In the genomic region with DNA sequence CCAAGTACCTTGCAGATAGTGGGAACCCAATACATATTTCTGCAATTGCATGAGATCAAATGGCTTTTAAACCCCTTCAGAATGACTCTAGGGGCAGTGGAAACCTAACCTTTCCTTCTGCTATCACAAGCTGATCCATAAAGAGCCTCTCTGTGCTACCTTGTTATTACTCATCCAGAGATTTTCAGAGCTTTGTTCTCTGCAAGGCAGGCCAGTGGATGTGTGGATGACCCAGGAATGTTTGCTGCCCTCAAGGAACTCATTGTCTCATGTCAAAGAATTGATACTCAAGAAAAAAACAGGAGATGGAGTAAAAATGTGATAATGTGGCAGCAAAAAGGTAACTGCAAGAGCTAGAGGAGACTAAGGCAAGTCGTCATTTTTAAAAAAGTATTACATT, we compare ENCODE assay signal across 15 cellular contexts.
DNase-seq lines count a peak whose midpoint lies in the region; ATAC-seq, FAIRE-seq and TF ChIP-seq lines count a peak whose summit lies in the region.
"Had no signal": no experiment of that assay in that cellular context is flagged by ENCODE, and none has a peak within 500 bp of the region (broad histone marks: within the 10 kb centered on the region; RNA-seq: fewer than 3 reads in every experiment).

No MANE protein-coding gene starts in this region.

- TF ChIP-seq CTCF in PC-3 (conservative IDR thresholded peaks at IDR 0.05; ENCODE audit: low read depth, low read length) (no peak), right lobe of liver (IDR thresholded peaks at IDR 0.05) (no peak), HepG2 (CRISPR knock-in tag; IDR thresholded peaks at IDR 0.05) (no peak), left lung (IDR thresholded peaks at IDR 0.05) (no peak)

- POLR2A ChIA-PET in PC-3 (lab: Charles Lee; ENCODE audit: unreplicated experiment) = interaction anchor here (0.5 kb wide), 1 partner anchor 927 kb away, joined by 4 read pairs; no protein-coding TSS in a partner anchor
- POLR2A ChIA-PET in HepG2 (lab: Yijun Ruan, JAX) = no interaction called here

- H2AFZ ChIP-seq in PC-3 (ENCODE audit: low read length) (no peak overlapping the region), HepG2 (ENCODE audit: low read length) (no peak overlapping the region)

- H3K27ac ChIP-seq in PC-3 (ENCODE audit: low read length) (no peak overlapping the region), right lobe of liver (no peak overlapping the region), HepG2 (ENCODE audit: extremely low read length, insufficient read depth, low read length) (no peak overlapping the region), left lung (no peak overlapping the region)
- H3K27ac ChIP-seq: BLaER1 had no signal

- DNase-seq in HCEC 1CT (peak; percentile 39), PC-3 (peak; percentile 51), iris pigment epithelial cell (ENCODE audit: low read depth) (peak; percentile 25), right lobe of liver (no peak), HepG2 (ENCODE audit: low spot score) (no peak), left lung (no peak)
- no peak for DNase-seq in activated CD4-positive, alpha-beta T cell treated with anti-CD3 and anti-CD28 coated beads, Interleukin-2, amount 50 U/mL, for 1 hour
- DNase-seq: CD8-positive, alpha-beta T cell; MM.1S; NCI-H1105 treated with DMSO at 0.1 percent for 48 hours; NCI-H2029; NCI-H524 had no signal

- ATAC-seq in PC-3 (0 out of 2 replicates have a peak, but pooled peaks have one; percentile 18), right lobe of liver (no peak), HepG2 (no peak), left lung (no peak)
- ATAC-seq: CD8-positive, alpha-beta T cell; Panc1; Right ventricle myocardium inferior had no signal

- H3K27me3 ChIP-seq in PC-3 (ENCODE audit: low read length) = no peaks in the 10 kb centered on the region
- no peaks in the 10 kb centered on the region for H3K27me3 ChIP-seq in right lobe of liver
- no peaks in the 10 kb centered on the region; a peak in 1 of 5 replicates for H3K27me3 ChIP-seq in HepG2 (ENCODE audit: control insufficient read depth in 1 of 2, insufficient read depth in 2 of 2, low read length in 2 of 2)
- no peaks in the 10 kb centered on the region for H3K27me3 ChIP-seq in left lung
- H3K27me3 ChIP-seq: BLaER1 had no signal

- TF ChIP-seq RAD21 in HepG2 (CRISPR knock-in tag; IDR thresholded peaks at IDR 0.05) = no peak

- in situ Hi-C loops in HepG2 (cut with HindIII; ENCODE audit: extremely low pct_ligation_motif_present, low pct_unique_long_range_greater_than_20kb) = no loop called here

- intact Hi-C loops in PC-3 (cut with micrococcal nuclease) (no loop called here), right lobe of liver (cut with DNase I) (no loop called here), HepG2 (cut with micrococcal nuclease; ENCODE audit: unreplicated experiment) (no loop called here), left lung (cut with DNase I) (no loop called here)

- WGBS in right lobe of liver (ENCODE audit: insufficient coverage, low coverage, low lambda C conversion rate, missing lambda C conversion rate) = 63% methylated on average over 1 of the region's 1 CpG
- 6% methylated on average over 1 of the region's 1 CpG for WGBS in HepG2 (ENCODE audit: low lambda C conversion rate)

- H3K4me2 ChIP-seq in PC-3 (ENCODE audit: low read length) (no peak overlapping the region), HepG2 (ENCODE audit: low read depth, low read length) (no peak overlapping the region)
- H3K4me2 ChIP-seq: BLaER1 had no signal

- H3K9ac ChIP-seq in PC-3 (ENCODE audit: low read length) (no peak overlapping the region), HepG2 (ENCODE audit: insufficient read depth, low read depth, low read length) (no peak overlapping the region)
- H3K9ac ChIP-seq: BLaER1 had no signal

- H3K79me2 ChIP-seq in PC-3 (ENCODE audit: low read length) (no peaks in the 10 kb centered on the region), HepG2 (ENCODE audit: insufficient read depth, low read length) (no peaks in the 10 kb centered on the region)

- H3K4me3 ChIP-seq in PC-3 (ENCODE audit: low read length) = no peak overlapping the region
- H3K4me3 ChIP-seq in right lobe of liver = no peak overlapping the region
- H3K4me3 ChIP-seq in HepG2 (replicated peaks in 1 of 3; ENCODE audit: insufficient read depth in 1 of 3, low read depth in 2 of 3, low read length in 3 of 3) = no peak overlapping the region
- H3K4me3 ChIP-seq in left lung = no peak overlapping the region
- H3K4me3 ChIP-seq: BLaER1 had no signal

- BruUV-seq in PC-3 (replicated peaks; lab: Mats Ljungman, UMichigan) (no TSS peak), HepG2 (replicated peaks; lab: Mats Ljungman, UMichigan) (no TSS peak)

- H3K4me1 ChIP-seq in PC-3 (ENCODE audit: insufficient read depth, low read length) (peaks cover 33% of the 10 kb centered on the region), right lobe of liver (no peaks in the 10 kb centered on the region), HepG2 (ENCODE audit: insufficient read depth, low read length) (no peaks in the 10 kb centered on the region), left lung (no peaks in the 10 kb centered on the region)
- H3K4me1 ChIP-seq: BLaER1 had no signal

- H3K9me2 ChIP-seq in PC-3 (replicated peaks; ENCODE audit: low read length) = no peaks in the 10 kb centered on the region

- CTCF ChIA-PET in PC-3 (lab: Charles Lee) (no interaction called here), HepG2 (lab: Yijun Ruan, JAX; ENCODE audit: low intra/inter-chr PET ratio, low total read pairs) (no interaction called here)

- H4K20me1 ChIP-seq in PC-3 (ENCODE audit: low read length) (no peaks in the 10 kb centered on the region), HepG2 (ENCODE audit: insufficient read depth, low read length) (no peaks in the 10 kb centered on the region)
- H4K20me1 ChIP-seq: BLaER1 had no signal

- TF ChIP-seq EP300 in HepG2 (IDR thresholded peaks at IDR 0.05; ENCODE audit: low read depth in 2 of 2, low read length in 2 of 2) (no peak), HepG2 (CRISPR knock-in tag; IDR thresholded peaks at IDR 0.05; ENCODE audit: borderline replicate concordance) (no peak)

- TF ChIP-seq POLR2A in right lobe of liver (IDR thresholded peaks at IDR 0.05) = no peak
- TF ChIP-seq POLR2A in HepG2 (IDR thresholded peaks at IDR 0.05; ENCODE audit: insufficient read depth in 1 of 2, low read depth in 2 of 2, low read length in 2 of 2) = no peak

- FAIRE-seq in HepG2 (lab: Jason Lieb, UNC) = no peak

- H3K9me3 ChIP-seq in PC-3 (ENCODE audit: low read length) (no peaks in the 10 kb centered on the region), right lobe of liver (no peaks in the 10 kb centered on the region), HepG2 (ENCODE audit: low read length) (no peaks in the 10 kb centered on the region), left lung (no peaks in the 10 kb centered on the region)
- H3K9me3 ChIP-seq: BLaER1 had no signal

- H3K36me3 ChIP-seq in PC-3 (ENCODE audit: low read depth, low read length) = no peaks in the 10 kb centered on the region
- H3K36me3 ChIP-seq in right lobe of liver = no peaks in the 10 kb centered on the region
- no peaks in the 10 kb centered on the region for H3K36me3 ChIP-seq in HepG2 (replicated peaks in 1 of 2; ENCODE audit: control insufficient read depth in 1 of 2, insufficient read depth in 2 of 2, low read length in 2 of 2)
- H3K36me3 ChIP-seq in left lung = no peaks in the 10 kb centered on the region
- H3K36me3 ChIP-seq: BLaER1 had no signal

- H3F3A ChIP-seq in PC-3 (ENCODE audit: low read length, unreplicated experiment) = no peaks in the 10 kb centered on the region

TF ChIP-seq in HepG2, 621 proteins besides CTCF, POLR2A, EP300 and RAD21:
- no peak for TF ChIP-seq NFRKB (IDR thresholded peaks at IDR 0.05)
- no peak for TF ChIP-seq ZNF709 (CRISPR knock-in tag; IDR thresholded peaks at IDR 0.05)
- TF ChIP-seq JUNB (CRISPR knock-in tag; IDR thresholded peaks at IDR 0.05; ENCODE audit: borderline replicate concordance) = no peak
- TF ChIP-seq, protein P1, sequence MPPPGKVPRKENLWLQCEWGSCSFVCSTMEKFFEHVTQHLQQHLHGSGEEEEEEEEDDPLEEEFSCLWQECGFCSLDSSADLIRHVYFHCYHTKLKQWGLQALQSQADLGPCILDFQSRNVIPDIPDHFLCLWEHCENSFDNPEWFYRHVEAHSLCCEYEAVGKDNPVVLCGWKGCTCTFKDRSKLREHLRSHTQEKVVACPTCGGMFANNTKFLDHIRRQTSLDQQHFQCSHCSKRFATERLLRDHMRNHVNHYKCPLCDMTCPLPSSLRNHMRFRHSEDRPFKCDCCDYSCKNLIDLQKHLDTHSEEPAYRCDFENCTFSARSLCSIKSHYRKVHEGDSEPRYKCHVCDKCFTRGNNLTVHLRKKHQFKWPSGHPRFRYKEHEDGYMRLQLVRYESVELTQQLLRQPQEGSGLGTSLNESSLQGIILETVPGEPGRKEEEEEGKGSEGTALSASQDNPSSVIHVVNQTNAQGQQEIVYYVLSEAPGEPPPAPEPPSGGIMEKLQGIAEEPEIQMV (CRISPR knock-in tag; IDR thresholded peaks at IDR 0.05; ENCODE audit: low read depth) = no peak
- TF ChIP-seq ZNF780A (CRISPR knock-in tag; IDR thresholded peaks at IDR 0.05) = no peak
- no peak for TF ChIP-seq CENPT (CRISPR knock-in tag; IDR thresholded peaks at IDR 0.05; ENCODE audit: low read depth)
- TF ChIP-seq, protein P2, sequence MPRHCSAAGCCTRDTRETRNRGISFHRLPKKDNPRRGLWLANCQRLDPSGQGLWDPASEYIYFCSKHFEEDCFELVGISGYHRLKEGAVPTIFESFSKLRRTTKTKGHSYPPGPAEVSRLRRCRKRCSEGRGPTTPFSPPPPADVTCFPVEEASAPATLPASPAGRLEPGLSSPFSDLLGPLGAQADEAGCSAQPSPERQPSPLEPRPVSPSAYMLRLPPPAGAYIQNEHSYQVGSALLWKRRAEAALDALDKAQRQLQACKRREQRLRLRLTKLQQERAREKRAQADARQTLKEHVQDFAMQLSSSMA (CRISPR knock-in tag; IDR thresholded peaks at IDR 0.05) = no peak
- TF ChIP-seq ZNF546 (CRISPR knock-in tag; conservative IDR thresholded peaks at IDR 0.05) = no peak
- TF ChIP-seq ZNF510 (CRISPR knock-in tag; IDR thresholded peaks at IDR 0.05; ENCODE audit: low read depth) = no peak
- no peak for TF ChIP-seq PLRG1 (conservative IDR thresholded peaks at IDR 0.05)
- TF ChIP-seq ZNF337 (CRISPR knock-in tag; IDR thresholded peaks at IDR 0.05; ENCODE audit: borderline replicate concordance, low read depth) = no peak
- no peak for TF ChIP-seq DR1 (CRISPR knock-in tag; IDR thresholded peaks at IDR 0.05)
- TF ChIP-seq CHD2 (IDR thresholded peaks at IDR 0.05; ENCODE audit: low read depth, low read length) = no peak
- no peak for TF ChIP-seq ZFP62 (CRISPR knock-in tag; IDR thresholded peaks at IDR 0.05)
- TF ChIP-seq PAX8 (CRISPR knock-in tag; IDR thresholded peaks at IDR 0.05; ENCODE audit: borderline replicate concordance) = no peak
- TF ChIP-seq ZNF562 (CRISPR knock-in tag; IDR thresholded peaks at IDR 0.05; ENCODE audit: borderline replicate concordance) = no peak
- TF ChIP-seq SMC3 (IDR thresholded peaks at IDR 0.05; ENCODE audit: low read length) = no peak
- TF ChIP-seq JUND (CRISPR knock-in tag; IDR thresholded peaks at IDR 0.05) = no peak

Comparison
In these comparisons a context has a peak if more than half of its experiments do, and no peak if none do; other contexts are left out.
1. DNase-seq: peak in HCEC 1CT (single experiment), PC-3 (single experiment) and iris pigment epithelial cell (single experiment); none in right lobe of liver (0 of 3), HepG2 (single experiment), activated CD4-positive, alpha-beta T cell treated with anti-CD3 and anti-CD28 coated beads, Interleukin-2, amount 50 U/mL, for 1 hour (single experiment) and left lung (0 of 2).